Comparison of ENCODE assay signal across 8 cellular contexts in the genomic region with DNA sequence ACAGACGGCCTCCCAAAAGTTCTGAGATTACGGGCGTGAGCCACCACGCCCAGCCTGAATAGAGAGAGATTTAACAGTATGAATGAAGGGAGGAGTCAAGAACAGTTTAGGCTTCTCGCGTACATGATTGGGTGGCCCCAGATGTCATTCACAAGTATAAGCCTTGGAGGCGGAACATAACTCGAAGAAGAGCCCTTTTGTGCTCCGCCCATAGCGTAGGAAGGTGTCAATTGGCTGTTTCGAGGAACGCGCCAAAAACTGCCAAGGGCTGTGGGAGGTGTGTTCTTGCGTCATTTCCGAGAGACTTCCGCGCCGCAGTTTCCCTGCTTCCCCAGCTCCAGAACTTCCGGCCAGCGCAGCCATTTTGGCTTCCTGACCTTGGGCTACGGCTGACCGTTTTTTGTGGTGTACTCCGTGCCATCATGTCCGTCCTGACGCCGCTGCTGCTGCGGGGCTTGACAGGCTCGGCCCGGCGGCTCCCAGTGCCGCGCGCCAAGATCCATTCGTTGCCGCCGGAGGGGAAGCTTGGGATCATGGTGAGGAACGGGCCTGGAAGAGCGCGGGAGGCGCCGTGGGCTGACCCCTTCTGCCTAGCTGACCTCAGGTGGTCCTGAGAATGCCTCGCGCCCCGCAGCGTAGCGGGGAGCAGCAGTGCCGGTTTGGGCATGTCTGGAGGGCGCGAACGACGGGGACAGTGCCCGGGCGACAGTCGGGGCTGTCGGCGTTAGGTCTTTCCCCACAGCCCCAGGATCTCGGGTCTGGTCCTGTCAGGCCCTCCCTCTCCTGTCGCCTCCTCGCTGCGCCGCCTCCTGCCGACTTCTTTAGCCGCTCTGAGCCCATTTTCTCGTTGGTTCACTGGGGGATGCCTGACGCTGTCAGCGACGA.
DNase-seq lines count a peak whose midpoint lies in the region; ATAC-seq and TF ChIP-seq lines count a peak whose summit lies in the region.

A gene with protein sequence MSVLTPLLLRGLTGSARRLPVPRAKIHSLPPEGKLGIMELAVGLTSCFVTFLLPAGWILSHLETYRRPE (plus strand): TSS at position 362 of the 885 bp plus-strand sequence. CDS start 61 bp downstream, at position 423.

- H3K27me3 Mint-ChIP-seq in activated naive CD4-positive, alpha-beta T cell treated with anti-CD3 and anti-CD28 coated beads, Interleukin-2, amount 50 U/mL, for 24 hours: no peaks in the 10 kb centered on the region

- ATAC-seq in HG02588 (IDR thresholded peaks at IDR 0.05; ENCODE audit: unreplicated experiment) (peak; percentile 91), SK-N-SH treated with all-trans-retinoic acid at 6 μM for 48 hours (peak; percentile 98)

- peaks cover 2% of the 10 kb centered on the region for H3K36me3 Mint-ChIP-seq in activated naive CD4-positive, alpha-beta T cell treated with anti-CD3 and anti-CD28 coated beads, Interleukin-2, amount 50 U/mL, for 24 hours

- peaks cover 32% of the 10 kb centered on the region for H3K4me1 Mint-ChIP-seq in activated naive CD4-positive, alpha-beta T cell treated with anti-CD3 and anti-CD28 coated beads, Interleukin-2, amount 50 U/mL, for 24 hours

- peak within 1 kb of the TSS; percentile 69 for H3K4me3 ChIP-seq in GM08714 (ENCODE audit: low read length)

- H3K27ac Mint-ChIP-seq in activated naive CD4-positive, alpha-beta T cell treated with anti-CD3 and anti-CD28 coated beads, Interleukin-2, amount 50 U/mL, for 24 hours: peak within 1 kb of the TSS; percentile 99

- H3K9me3 Mint-ChIP-seq in activated naive CD4-positive, alpha-beta T cell treated with anti-CD3 and anti-CD28 coated beads, Interleukin-2, amount 50 U/mL, for 24 hours: no peaks in the 10 kb centered on the region

- peak; percentile 100 for DNase-seq in NCI-H1092 (lab: John Stamatoyannopoulos, UW)
- DNase-seq in germinal center (ENCODE audit: low spot score): peak; percentile 99
- DNase-seq in non-pigmented ciliary epithelial cell (ENCODE audit: low read depth): peak; percentile 100
- DNase-seq in superior temporal gyrus (ENCODE audit: extremely low spot score): peak; percentile 100

- peak within 1 kb of the TSS; percentile 99 for H3K4me3 Mint-ChIP-seq in activated naive CD4-positive, alpha-beta T cell treated with anti-CD3 and anti-CD28 coated beads, Interleukin-2, amount 50 U/mL, for 24 hours

TF ChIP-seq in SK-N-SH treated with all-trans-retinoic acid at 6 μM for 48 hours, 23 proteins besides CTCF, POLR2A, EP300 and RAD21:
- TF ChIP-seq, protein P1, sequence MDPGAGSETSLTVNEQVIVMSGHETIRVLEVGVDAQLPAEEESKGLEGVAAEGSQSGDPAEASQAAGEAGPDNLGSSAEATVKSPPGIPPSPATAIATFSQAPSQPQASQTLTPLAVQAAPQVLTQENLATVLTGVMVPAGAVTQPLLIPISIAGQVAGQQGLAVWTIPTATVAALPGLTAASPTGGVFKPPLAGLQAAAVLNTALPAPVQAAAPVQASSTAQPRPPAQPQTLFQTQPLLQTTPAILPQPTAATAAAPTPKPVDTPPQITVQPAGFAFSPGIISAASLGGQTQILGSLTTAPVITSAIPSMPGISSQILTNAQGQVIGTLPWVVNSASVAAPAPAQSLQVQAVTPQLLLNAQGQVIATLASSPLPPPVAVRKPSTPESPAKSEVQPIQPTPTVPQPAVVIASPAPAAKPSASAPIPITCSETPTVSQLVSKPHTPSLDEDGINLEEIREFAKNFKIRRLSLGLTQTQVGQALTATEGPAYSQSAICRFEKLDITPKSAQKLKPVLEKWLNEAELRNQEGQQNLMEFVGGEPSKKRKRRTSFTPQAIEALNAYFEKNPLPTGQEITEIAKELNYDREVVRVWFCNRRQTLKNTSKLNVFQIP (CRISPR knock-in tag; IDR thresholded peaks at IDR 0.05; ENCODE audit: borderline replicate concordance, low read depth): no peak
- TF ChIP-seq TOX (CRISPR knock-in tag; IDR thresholded peaks at IDR 0.05; ENCODE audit: borderline replicate concordance) (no peak), ZNF565 (CRISPR knock-in tag; conservative IDR thresholded peaks at IDR 0.05; ENCODE audit: low read depth) (no peak), PPARA (CRISPR knock-in tag; IDR thresholded peaks at IDR 0.05; ENCODE audit: borderline replicate concordance) (no peak), ZFP30 (CRISPR knock-in tag; IDR thresholded peaks at IDR 0.05) (no peak), OSR1 (CRISPR knock-in tag; IDR thresholded peaks at IDR 0.05) (no peak), ARNTL (CRISPR knock-in tag; IDR thresholded peaks at IDR 0.05; ENCODE audit: borderline replicate concordance, low read depth) (no peak), CSDC2 (CRISPR knock-in tag; IDR thresholded peaks at IDR 0.05) (no peak), ZNF8 (CRISPR knock-in tag; IDR thresholded peaks at IDR 0.05) (no peak), GLIS3 (CRISPR knock-in tag; IDR thresholded peaks at IDR 0.05) (no peak), ISL1 (CRISPR knock-in tag; IDR thresholded peaks at IDR 0.05) (no peak), RARB (CRISPR knock-in tag; IDR thresholded peaks at IDR 0.05) (no peak), ESRRG (CRISPR knock-in tag; IDR thresholded peaks at IDR 0.05) (no peak), ZFP3 (CRISPR knock-in tag; IDR thresholded peaks at IDR 0.05) (no peak)
- TF ChIP-seq, protein P2, sequence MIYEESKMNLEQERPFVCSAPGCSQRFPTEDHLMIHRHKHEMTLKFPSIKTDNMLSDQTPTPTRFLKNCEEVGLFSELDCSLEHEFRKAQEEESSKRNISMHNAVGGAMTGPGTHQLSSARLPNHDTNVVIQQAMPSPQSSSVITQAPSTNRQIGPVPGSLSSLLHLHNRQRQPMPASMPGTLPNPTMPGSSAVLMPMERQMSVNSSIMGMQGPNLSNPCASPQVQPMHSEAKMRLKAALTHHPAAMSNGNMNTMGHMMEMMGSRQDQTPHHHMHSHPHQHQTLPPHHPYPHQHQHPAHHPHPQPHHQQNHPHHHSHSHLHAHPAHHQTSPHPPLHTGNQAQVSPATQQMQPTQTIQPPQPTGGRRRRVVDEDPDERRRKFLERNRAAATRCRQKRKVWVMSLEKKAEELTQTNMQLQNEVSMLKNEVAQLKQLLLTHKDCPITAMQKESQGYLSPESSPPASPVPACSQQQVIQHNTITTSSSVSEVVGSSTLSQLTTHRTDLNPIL (CRISPR knock-in tag; IDR thresholded peaks at IDR 0.05; ENCODE audit: low read depth): no peak
- TF ChIP-seq, protein P3, sequence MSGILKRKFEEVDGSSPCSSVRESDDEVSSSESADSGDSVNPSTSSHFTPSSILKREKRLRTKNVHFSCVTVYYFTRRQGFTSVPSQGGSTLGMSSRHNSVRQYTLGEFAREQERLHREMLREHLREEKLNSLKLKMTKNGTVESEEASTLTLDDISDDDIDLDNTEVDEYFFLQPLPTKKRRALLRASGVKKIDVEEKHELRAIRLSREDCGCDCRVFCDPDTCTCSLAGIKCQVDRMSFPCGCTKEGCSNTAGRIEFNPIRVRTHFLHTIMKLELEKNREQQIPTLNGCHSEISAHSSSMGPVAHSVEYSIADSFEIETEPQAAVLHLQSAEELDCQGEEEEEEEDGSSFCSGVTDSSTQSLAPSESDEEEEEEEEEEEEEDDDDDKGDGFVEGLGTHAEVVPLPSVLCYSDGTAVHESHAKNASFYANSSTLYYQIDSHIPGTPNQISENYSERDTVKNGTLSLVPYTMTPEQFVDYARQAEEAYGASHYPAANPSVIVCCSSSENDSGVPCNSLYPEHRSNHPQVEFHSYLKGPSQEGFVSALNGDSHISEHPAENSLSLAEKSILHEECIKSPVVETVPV (CRISPR knock-in tag; IDR thresholded peaks at IDR 0.05): no peak

Comparison
In these comparisons a context has a peak if more than half of its experiments do, and no peak if none do; other contexts are left out.
1. Peak in every context shown above with its lines: DNase-seq, ATAC-seq and H3K4me3 ChIP-seq.